1 cellular context compared by ENCODE assay signal in the genomic region with DNA sequence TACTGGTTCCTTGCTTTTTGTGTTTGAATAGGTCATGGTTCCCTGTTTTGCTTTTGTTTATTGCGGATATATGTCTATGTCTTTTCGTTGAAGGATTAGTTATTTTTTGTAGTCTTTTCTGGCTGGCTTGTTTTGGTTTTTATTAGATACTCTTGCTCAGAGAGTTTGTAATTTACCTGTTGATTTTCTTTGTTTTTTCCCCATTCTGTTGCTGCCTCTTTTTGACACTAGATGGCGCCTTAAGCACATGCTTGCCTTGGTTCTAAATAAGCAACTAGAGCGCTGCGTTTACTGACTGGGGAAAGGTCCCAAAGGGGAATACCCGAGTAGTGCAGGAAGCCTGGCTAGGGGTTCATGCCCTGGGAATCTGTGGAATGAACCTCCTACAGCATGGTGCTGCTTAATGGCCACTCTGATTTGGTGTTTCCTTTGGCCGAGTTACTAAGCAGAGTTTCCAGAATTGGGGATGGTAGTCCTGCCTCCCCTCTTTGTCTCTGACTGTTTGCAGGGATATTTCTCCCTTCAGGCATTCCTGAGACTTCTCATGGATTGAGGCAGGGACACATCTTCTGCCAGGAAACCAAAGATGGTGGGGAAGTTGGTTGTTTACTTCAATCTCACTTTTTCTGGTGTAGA.
TF ChIP-seq lines count a peak whose summit lies in the region.

No MANE protein-coding gene starts in this region.

TF ChIP-seq in K562, 482 proteins besides CTCF, POLR2A, EP300 and RAD21 (continued from another document and continues in another):
- TF ChIP-seq TBP (optimal IDR thresholded peaks at IDR 0.05; ENCODE audit: low read depth, low read length) (no peak), RBM39 (optimal IDR thresholded peaks at IDR 0.05; ENCODE audit: low read depth, low read length) (no peak), CEBPB (tag; IDR thresholded peaks at IDR 0.05) (no peak), ZNF224 (CRISPR knock-in tag; IDR thresholded peaks at IDR 0.05) (no peak), HDAC1 (IDR thresholded peaks at IDR 0.05) (peak in 1 of 2 experiments; percentile 55; a peak in 1 of 4 replicates), ZNF445 (CRISPR knock-in tag; IDR thresholded peaks at IDR 0.05; ENCODE audit: low read depth) (no peak), SLC30A9 (CRISPR knock-in tag; IDR thresholded peaks at IDR 0.05) (no peak), ZZZ3 (IDR thresholded peaks at IDR 0.05) (no peak), PTBP1 (IDR thresholded peaks at IDR 0.05; ENCODE audit: low read depth, low read length) (no peak), ZNF764 (CRISPR knock-in tag; IDR thresholded peaks at IDR 0.05; ENCODE audit: low read depth) (no peak), NONO (IDR thresholded peaks at IDR 0.05; ENCODE audit: low read depth in 2 of 2, low read length in 1 of 2) (no peak), ZNF583 (CRISPR knock-in tag; IDR thresholded peaks at IDR 0.05) (no peak), TARDBP (IDR thresholded peaks at IDR 0.05) (no peak), HDAC6 (IDR thresholded peaks at IDR 0.05; ENCODE audit: low read depth, low read length) (no peak), HMG20B (CRISPR knock-in tag; IDR thresholded peaks at IDR 0.05) (no peak), CBFB (CRISPR knock-in tag; IDR thresholded peaks at IDR 0.05) (no peak), SRSF9 (IDR thresholded peaks at IDR 0.05; ENCODE audit: borderline replicate concordance, low read depth, low read length) (no peak), SIX5 (IDR thresholded peaks at IDR 0.05; ENCODE audit: borderline replicate concordance in 1 of 2, insufficient read depth in 1 of 2, low read depth in 1 of 2, low read length in 2 of 2) (no peak), TBL1XR1 (IDR thresholded peaks at IDR 0.05; ENCODE audit: low read length in 2 of 2) (peak; percentile 48 to 77; a peak in 1 of 4 replicates), MTF1 (CRISPR knock-in tag; IDR thresholded peaks at IDR 0.05; ENCODE audit: borderline replicate concordance) (no peak), ZNF79 (CRISPR knock-in tag; IDR thresholded peaks at IDR 0.05; ENCODE audit: low read depth) (no peak), ZNF12 (CRISPR knock-in tag; IDR thresholded peaks at IDR 0.05) (no peak), ZC3H4 (CRISPR knock-in tag; IDR thresholded peaks at IDR 0.05; ENCODE audit: borderline replicate concordance) (no peak), ZNF274 (IDR thresholded peaks at IDR 0.05; ENCODE audit: borderline replicate concordance, low read depth, low read length) (no peak), E2F3 (CRISPR knock-in tag; IDR thresholded peaks at IDR 0.05) (no peak), NFATC3 (IDR thresholded peaks at IDR 0.05) (no peak), SIN3B (IDR thresholded peaks at IDR 0.05; ENCODE audit: low read depth) (no peak), KLF1 (tag; IDR thresholded peaks at IDR 0.05) (no peak), THRAP3 (IDR thresholded peaks at IDR 0.05; ENCODE audit: borderline replicate concordance) (0 out of 2 replicates have a peak, but pooled peaks have one; percentile 40), ETV1 (tag; conservative IDR thresholded peaks at IDR 0.05; ENCODE audit: low read depth) (no peak), ESRRB (CRISPR knock-in tag; IDR thresholded peaks at IDR 0.05; ENCODE audit: borderline replicate concordance) (no peak), KAT8 (IDR thresholded peaks at IDR 0.05; ENCODE audit: low read depth) (no peak), FOXJ2 (tag; IDR thresholded peaks at IDR 0.05) (no peak), MYNN (IDR thresholded peaks at IDR 0.05) (no peak), MYNN (CRISPR knock-in tag; IDR thresholded peaks at IDR 0.05) (no peak), ZNF134 (CRISPR knock-in tag; conservative IDR thresholded peaks at IDR 0.05) (no peak), GATAD2A (IDR thresholded peaks at IDR 0.05) (0 out of 2 replicates have a peak, but pooled peaks have one; percentile 67), RBM17 (IDR thresholded peaks at IDR 0.05; ENCODE audit: borderline replicate concordance, low read depth, low read length) (no peak), PURB (CRISPR knock-in tag; IDR thresholded peaks at IDR 0.05; ENCODE audit: low read depth) (no peak), GTF2F1 (IDR thresholded peaks at IDR 0.05; ENCODE audit: low read depth, low read length) (no peak)
- TF ChIP-seq, protein P1, sequence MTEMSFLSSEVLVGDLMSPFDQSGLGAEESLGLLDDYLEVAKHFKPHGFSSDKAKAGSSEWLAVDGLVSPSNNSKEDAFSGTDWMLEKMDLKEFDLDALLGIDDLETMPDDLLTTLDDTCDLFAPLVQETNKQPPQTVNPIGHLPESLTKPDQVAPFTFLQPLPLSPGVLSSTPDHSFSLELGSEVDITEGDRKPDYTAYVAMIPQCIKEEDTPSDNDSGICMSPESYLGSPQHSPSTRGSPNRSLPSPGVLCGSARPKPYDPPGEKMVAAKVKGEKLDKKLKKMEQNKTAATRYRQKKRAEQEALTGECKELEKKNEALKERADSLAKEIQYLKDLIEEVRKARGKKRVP (CRISPR knock-in tag; IDR thresholded peaks at IDR 0.05) = no peak
- TF ChIP-seq, protein P2, sequence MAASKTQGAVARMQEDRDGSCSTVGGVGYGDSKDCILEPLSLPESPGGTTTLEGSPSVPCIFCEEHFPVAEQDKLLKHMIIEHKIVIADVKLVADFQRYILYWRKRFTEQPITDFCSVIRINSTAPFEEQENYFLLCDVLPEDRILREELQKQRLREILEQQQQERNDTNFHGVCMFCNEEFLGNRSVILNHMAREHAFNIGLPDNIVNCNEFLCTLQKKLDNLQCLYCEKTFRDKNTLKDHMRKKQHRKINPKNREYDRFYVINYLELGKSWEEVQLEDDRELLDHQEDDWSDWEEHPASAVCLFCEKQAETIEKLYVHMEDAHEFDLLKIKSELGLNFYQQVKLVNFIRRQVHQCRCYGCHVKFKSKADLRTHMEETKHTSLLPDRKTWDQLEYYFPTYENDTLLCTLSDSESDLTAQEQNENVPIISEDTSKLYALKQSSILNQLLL (CRISPR knock-in tag; IDR thresholded peaks at IDR 0.05; ENCODE audit: borderline replicate concordance) = no peak
- TF ChIP-seq, protein P3, sequence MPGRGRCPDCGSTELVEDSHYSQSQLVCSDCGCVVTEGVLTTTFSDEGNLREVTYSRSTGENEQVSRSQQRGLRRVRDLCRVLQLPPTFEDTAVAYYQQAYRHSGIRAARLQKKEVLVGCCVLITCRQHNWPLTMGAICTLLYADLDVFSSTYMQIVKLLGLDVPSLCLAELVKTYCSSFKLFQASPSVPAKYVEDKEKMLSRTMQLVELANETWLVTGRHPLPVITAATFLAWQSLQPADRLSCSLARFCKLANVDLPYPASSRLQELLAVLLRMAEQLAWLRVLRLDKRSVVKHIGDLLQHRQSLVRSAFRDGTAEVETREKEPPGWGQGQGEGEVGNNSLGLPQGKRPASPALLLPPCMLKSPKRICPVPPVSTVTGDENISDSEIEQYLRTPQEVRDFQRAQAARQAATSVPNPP (IDR thresholded peaks at IDR 0.05; ENCODE audit: borderline replicate concordance, insufficient read depth, insufficient read length) = no peak
- TF ChIP-seq, protein P4, sequence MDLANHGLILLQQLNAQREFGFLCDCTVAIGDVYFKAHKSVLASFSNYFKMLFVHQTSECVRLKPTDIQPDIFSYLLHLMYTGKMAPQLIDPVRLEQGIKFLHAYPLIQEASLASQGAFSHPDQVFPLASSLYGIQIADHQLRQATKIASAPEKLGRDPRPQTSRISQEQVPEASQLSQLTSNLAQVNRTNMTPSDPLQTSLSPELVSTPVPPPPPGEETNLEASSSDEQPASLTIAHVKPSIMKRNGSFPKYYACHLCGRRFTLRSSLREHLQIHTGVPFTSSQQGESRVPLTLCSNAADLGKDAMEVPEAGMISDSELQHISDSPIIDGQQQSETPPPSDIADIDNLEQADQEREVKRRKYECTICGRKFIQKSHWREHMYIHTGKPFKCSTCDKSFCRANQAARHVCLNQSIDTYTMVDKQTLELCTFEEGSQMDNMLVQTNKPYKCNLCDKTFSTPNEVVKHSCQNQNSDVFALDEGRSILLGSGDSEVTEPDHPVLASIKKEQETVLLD (IDR thresholded peaks at IDR 0.05) = no peak
- TF ChIP-seq, protein P5, sequence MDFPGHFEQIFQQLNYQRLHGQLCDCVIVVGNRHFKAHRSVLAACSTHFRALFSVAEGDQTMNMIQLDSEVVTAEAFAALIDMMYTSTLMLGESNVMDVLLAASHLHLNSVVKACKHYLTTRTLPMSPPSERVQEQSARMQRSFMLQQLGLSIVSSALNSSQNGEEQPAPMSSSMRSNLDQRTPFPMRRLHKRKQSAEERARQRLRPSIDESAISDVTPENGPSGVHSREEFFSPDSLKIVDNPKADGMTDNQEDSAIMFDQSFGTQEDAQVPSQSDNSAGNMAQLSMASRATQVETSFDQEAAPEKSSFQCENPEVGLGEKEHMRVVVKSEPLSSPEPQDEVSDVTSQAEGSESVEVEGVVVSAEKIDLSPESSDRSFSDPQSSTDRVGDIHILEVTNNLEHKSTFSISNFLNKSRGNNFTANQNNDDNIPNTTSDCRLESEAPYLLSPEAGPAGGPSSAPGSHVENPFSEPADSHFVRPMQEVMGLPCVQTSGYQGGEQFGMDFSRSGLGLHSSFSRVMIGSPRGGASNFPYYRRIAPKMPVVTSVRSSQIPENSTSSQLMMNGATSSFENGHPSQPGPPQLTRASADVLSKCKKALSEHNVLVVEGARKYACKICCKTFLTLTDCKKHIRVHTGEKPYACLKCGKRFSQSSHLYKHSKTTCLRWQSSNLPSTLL (IDR thresholded peaks at IDR 0.05) = no peak
- TF ChIP-seq, protein P6, sequence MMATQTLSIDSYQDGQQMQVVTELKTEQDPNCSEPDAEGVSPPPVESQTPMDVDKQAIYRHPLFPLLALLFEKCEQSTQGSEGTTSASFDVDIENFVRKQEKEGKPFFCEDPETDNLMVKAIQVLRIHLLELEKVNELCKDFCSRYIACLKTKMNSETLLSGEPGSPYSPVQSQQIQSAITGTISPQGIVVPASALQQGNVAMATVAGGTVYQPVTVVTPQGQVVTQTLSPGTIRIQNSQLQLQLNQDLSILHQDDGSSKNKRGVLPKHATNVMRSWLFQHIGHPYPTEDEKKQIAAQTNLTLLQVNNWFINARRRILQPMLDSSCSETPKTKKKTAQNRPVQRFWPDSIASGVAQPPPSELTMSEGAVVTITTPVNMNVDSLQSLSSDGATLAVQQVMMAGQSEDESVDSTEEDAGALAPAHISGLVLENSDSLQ (IDR thresholded peaks at IDR 0.05) = no peak
- TF ChIP-seq, protein P7, sequence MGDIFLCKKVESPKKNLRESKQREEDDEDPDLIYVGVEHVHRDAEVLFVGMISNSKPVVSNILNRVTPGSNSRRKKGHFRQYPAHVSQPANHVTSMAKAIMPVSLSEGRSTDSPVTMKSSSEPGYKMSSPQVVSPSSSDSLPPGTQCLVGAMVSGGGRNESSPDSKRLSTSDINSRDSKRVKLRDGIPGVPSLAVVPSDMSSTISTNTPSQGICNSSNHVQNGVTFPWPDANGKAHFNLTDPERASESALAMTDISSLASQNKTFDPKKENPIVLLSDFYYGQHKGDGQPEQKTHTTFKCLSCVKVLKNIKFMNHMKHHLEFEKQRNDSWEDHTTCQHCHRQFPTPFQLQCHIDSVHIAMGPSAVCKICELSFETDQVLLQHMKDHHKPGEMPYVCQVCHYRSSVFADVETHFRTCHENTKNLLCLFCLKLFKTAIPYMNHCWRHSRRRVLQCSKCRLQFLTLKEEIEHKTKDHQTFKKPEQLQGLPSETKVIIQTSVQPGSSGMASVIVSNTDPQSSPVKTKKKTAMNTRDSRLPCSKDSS (IDR thresholded peaks at IDR 0.05; ENCODE audit: low read depth, partially characterized antibody) = peak; percentile 100
- TF ChIP-seq, protein P8, sequence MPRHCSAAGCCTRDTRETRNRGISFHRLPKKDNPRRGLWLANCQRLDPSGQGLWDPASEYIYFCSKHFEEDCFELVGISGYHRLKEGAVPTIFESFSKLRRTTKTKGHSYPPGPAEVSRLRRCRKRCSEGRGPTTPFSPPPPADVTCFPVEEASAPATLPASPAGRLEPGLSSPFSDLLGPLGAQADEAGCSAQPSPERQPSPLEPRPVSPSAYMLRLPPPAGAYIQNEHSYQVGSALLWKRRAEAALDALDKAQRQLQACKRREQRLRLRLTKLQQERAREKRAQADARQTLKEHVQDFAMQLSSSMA (CRISPR knock-in tag; IDR thresholded peaks at IDR 0.05) = no peak
- TF ChIP-seq, protein P9, sequence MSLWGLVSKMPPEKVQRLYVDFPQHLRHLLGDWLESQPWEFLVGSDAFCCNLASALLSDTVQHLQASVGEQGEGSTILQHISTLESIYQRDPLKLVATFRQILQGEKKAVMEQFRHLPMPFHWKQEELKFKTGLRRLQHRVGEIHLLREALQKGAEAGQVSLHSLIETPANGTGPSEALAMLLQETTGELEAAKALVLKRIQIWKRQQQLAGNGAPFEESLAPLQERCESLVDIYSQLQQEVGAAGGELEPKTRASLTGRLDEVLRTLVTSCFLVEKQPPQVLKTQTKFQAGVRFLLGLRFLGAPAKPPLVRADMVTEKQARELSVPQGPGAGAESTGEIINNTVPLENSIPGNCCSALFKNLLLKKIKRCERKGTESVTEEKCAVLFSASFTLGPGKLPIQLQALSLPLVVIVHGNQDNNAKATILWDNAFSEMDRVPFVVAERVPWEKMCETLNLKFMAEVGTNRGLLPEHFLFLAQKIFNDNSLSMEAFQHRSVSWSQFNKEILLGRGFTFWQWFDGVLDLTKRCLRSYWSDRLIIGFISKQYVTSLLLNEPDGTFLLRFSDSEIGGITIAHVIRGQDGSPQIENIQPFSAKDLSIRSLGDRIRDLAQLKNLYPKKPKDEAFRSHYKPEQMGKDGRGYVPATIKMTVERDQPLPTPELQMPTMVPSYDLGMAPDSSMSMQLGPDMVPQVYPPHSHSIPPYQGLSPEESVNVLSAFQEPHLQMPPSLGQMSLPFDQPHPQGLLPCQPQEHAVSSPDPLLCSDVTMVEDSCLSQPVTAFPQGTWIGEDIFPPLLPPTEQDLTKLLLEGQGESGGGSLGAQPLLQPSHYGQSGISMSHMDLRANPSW (CRISPR knock-in tag; IDR thresholded peaks at IDR 0.05) = no peak
- TF ChIP-seq, protein P10, sequence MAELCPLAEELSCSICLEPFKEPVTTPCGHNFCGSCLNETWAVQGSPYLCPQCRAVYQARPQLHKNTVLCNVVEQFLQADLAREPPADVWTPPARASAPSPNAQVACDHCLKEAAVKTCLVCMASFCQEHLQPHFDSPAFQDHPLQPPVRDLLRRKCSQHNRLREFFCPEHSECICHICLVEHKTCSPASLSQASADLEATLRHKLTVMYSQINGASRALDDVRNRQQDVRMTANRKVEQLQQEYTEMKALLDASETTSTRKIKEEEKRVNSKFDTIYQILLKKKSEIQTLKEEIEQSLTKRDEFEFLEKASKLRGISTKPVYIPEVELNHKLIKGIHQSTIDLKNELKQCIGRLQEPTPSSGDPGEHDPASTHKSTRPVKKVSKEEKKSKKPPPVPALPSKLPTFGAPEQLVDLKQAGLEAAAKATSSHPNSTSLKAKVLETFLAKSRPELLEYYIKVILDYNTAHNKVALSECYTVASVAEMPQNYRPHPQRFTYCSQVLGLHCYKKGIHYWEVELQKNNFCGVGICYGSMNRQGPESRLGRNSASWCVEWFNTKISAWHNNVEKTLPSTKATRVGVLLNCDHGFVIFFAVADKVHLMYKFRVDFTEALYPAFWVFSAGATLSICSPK (IDR thresholded peaks at IDR 0.05; ENCODE audit: borderline replicate concordance) = no peak
- TF ChIP-seq, protein P11, sequence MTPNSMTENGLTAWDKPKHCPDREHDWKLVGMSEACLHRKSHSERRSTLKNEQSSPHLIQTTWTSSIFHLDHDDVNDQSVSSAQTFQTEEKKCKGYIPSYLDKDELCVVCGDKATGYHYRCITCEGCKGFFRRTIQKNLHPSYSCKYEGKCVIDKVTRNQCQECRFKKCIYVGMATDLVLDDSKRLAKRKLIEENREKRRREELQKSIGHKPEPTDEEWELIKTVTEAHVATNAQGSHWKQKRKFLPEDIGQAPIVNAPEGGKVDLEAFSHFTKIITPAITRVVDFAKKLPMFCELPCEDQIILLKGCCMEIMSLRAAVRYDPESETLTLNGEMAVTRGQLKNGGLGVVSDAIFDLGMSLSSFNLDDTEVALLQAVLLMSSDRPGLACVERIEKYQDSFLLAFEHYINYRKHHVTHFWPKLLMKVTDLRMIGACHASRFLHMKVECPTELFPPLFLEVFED (CRISPR knock-in tag; conservative IDR thresholded peaks at IDR 0.05) = 0 out of 2 replicates have a peak, but pooled peaks have one; percentile 11
